In genomic region chr12:52082988-52083637, GRCh38 we compare ENCODE assay signal across 1 cellular context.
TF ChIP-seq lines count a peak whose summit lies in the region.

No MANE protein-coding gene starts in this region.

TF ChIP-seq in HEK293, 187 proteins besides CTCF, POLR2A, EP300 and RAD21 (continued from another document):
- TF ChIP-seq INSM2 (tag by site-specific recombination; IDR thresholded peaks at IDR 0.05): no peak
- no peak for TF ChIP-seq REPIN1 (tag by site-specific recombination; IDR thresholded peaks at IDR 0.05; ENCODE audit: low read depth)
- TF ChIP-seq ZNF10 (tag by site-specific recombination; IDR thresholded peaks at IDR 0.05): no peak
- no peak for TF ChIP-seq ZNF335 (tag by site-specific recombination; conservative IDR thresholded peaks at IDR 0.05)
- no peak for TF ChIP-seq ZBTB20 (tag by site-specific recombination; IDR thresholded peaks at IDR 0.05)
- TF ChIP-seq ZNF37A (tag by site-specific recombination; IDR thresholded peaks at IDR 0.05): no peak
- no peak for TF ChIP-seq ZNF138 (tag by site-specific recombination; IDR thresholded peaks at IDR 0.05; ENCODE audit: borderline replicate concordance)
- TF ChIP-seq WT1 (tag by site-specific recombination; IDR thresholded peaks at IDR 0.05): no peak
- TF ChIP-seq PRDM1 (tag by site-specific recombination; IDR thresholded peaks at IDR 0.05): no peak
- TF ChIP-seq MEIS1 (CRISPR knock-in tag; IDR thresholded peaks at IDR 0.05; ENCODE audit: borderline replicate concordance): no peak
- no peak for TF ChIP-seq PRDM4 (tag by site-specific recombination; IDR thresholded peaks at IDR 0.05)
- no peak for TF ChIP-seq ZNF148 (tag by site-specific recombination; IDR thresholded peaks at IDR 0.05; ENCODE audit: borderline replicate concordance)
- TF ChIP-seq ZNF510 (tag by site-specific recombination; IDR thresholded peaks at IDR 0.05; ENCODE audit: insufficient replicate concordance): no peak
- no peak for TF ChIP-seq ZNF473 (tag by site-specific recombination; IDR thresholded peaks at IDR 0.05)
- TF ChIP-seq ZNF398 (tag by site-specific recombination; IDR thresholded peaks at IDR 0.05): no peak
- no peak for TF ChIP-seq ZBTB44 (tag by site-specific recombination; IDR thresholded peaks at IDR 0.05)
- TF ChIP-seq ZNF157 (tag by site-specific recombination; IDR thresholded peaks at IDR 0.05): no peak
- no peak for TF ChIP-seq ZNF521 (tag by site-specific recombination; IDR thresholded peaks at IDR 0.05)
- no peak for TF ChIP-seq BCL11B (tag by site-specific recombination; IDR thresholded peaks at IDR 0.05; ENCODE audit: low read depth)
- TF ChIP-seq ZBTB26 (tag by site-specific recombination; optimal IDR thresholded peaks at IDR 0.05): no peak
- no peak for TF ChIP-seq ZNF785 (tag by site-specific recombination; IDR thresholded peaks at IDR 0.05)
TF ChIP-seq in HEK293: peak in this region for 16.
